1 cellular context compared by ENCODE assay signal in the genomic region with DNA sequence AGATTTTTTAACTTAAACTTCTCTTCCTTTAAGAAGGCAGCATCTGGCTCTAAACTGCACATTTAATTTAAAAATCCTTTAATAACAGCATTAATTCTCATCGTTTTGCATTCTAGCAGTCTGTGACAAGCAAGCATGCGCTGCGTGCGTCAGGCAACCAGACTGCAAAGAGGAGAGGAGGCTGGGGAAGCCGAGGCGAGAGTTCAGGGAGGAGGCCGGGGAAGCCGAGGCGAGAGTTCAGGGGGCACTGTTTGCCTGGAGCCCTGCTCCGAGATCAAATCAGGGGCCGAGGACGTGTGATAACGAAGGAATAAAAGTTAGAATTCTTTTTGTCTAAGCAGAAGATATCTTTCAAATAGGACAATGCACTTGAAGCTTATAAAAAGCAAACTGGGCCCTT.
TF ChIP-seq lines count a peak whose summit lies in the region.

No MANE protein-coding gene starts in this region.

TF ChIP-seq in H1, 55 proteins besides CTCF, POLR2A, EP300 and RAD21 (continued from another document):
- TF ChIP-seq, protein P1, sequence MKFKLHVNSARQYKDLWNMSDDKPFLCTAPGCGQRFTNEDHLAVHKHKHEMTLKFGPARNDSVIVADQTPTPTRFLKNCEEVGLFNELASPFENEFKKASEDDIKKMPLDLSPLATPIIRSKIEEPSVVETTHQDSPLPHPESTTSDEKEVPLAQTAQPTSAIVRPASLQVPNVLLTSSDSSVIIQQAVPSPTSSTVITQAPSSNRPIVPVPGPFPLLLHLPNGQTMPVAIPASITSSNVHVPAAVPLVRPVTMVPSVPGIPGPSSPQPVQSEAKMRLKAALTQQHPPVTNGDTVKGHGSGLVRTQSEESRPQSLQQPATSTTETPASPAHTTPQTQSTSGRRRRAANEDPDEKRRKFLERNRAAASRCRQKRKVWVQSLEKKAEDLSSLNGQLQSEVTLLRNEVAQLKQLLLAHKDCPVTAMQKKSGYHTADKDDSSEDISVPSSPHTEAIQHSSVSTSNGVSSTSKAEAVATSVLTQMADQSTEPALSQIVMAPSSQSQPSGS (IDR thresholded peaks at IDR 0.05; ENCODE audit: low read length) = no peak
- no peak for TF ChIP-seq BACH1 (IDR thresholded peaks at IDR 0.05; ENCODE audit: low read length)
